9 cellular contexts compared by ENCODE assay signal in genomic region chr3:172476339-172476738, GRCh38. TPM values are rescaled to one million over a fixed set of nuclear protein-coding genes. Genes with fewer than 3 reads are reported as not detected.
DNase-seq lines count a peak whose midpoint lies in the region; ATAC-seq, FAIRE-seq and TF ChIP-seq lines count a peak whose summit lies in the region.
"Had no signal": no experiment of that assay in that cellular context is flagged by ENCODE, and none has a peak within 500 bp of the region (broad histone marks: within the 10 kb centered on the region; RNA-seq: fewer than 3 reads in every experiment).

No MANE protein-coding gene starts in this region.

- H3K4me3 ChIP-seq in WERI-Rb-1 (ENCODE audit: low read depth, low read length) (peak overlapping the region; percentile 66), keratinocyte (ENCODE audit: control insufficient read depth in 2 of 3, extremely low read depth in 1 of 3, insufficient read depth in 2 of 3, low read depth in 1 of 3, low read length in 3 of 3) (peak overlapping the region in 2 of 3 experiments; percentile 44 to 71)

- peaks cover 13% of the 10 kb centered on the region for H3K4me1 ChIP-seq in keratinocyte (ENCODE audit: control insufficient read depth, extremely low read depth, insufficient read depth, low read length)

- H2AFZ ChIP-seq in keratinocyte (ENCODE audit: control insufficient read depth, low read length) = peak overlapping the region; percentile 23

- H3K36me3 ChIP-seq in WERI-Rb-1 = no peaks in the 10 kb centered on the region
- no peaks in the 10 kb centered on the region for H3K36me3 ChIP-seq in keratinocyte (ENCODE audit: control insufficient read depth in 2 of 2, extremely low read depth in 1 of 2, insufficient read depth in 2 of 2, low read length in 2 of 2)

- dilution Hi-C loops in keratinocyte (cut with MboI; ENCODE audit: extremely low pct_ligation_motif_present, low sequenced_read_pairs) = no loop called here

- TF ChIP-seq POLR2A in H54 (IDR thresholded peaks at IDR 0.05; ENCODE audit: low read depth, low read length) = no peak

- H3K9ac ChIP-seq in keratinocyte (ENCODE audit: control insufficient read depth, extremely low read depth, insufficient read depth, low read length) = peak overlapping the region; percentile 57

- no peaks in the 10 kb centered on the region for H3K27me3 ChIP-seq in WERI-Rb-1 (ENCODE audit: insufficient read depth, low read depth, severe bottlenecking)
- H3K27me3 ChIP-seq in keratinocyte (ENCODE audit: control insufficient read depth, extremely low read depth, insufficient read depth, low read length) = no peaks in the 10 kb centered on the region

- no peak overlapping the region for H3K27ac ChIP-seq in WERI-Rb-1
- H3K27ac ChIP-seq in keratinocyte (ENCODE audit: control insufficient read depth, insufficient read depth, low read length) = peak overlapping the region; percentile 69

- no peaks in the 10 kb centered on the region for H3K9me3 ChIP-seq in WERI-Rb-1 (ENCODE audit: severe bottlenecking)
- H3K9me3 ChIP-seq in keratinocyte (ENCODE audit: control insufficient read depth, low read depth, low read length) = no peaks in the 10 kb centered on the region

- ATAC-seq in GM18511 (IDR thresholded peaks at IDR 0.05; ENCODE audit: unreplicated experiment) = no peak
- no peak for ATAC-seq in activated CD4-positive, CD25-positive, alpha-beta regulatory T cell treated with anti-CD3 and anti-CD28 coated beads, Interleukin-2, amount 50 U/mL, for 24 hours

- H4K20me1 ChIP-seq in keratinocyte (ENCODE audit: control insufficient read depth, extremely low read depth, insufficient read depth, low read length) = no peaks in the 10 kb centered on the region

- FAIRE-seq in H54 (lab: Jason Lieb, UNC) (peak; percentile 85), keratinocyte (lab: Jason Lieb, UNC) (peak; percentile 68)

- peak overlapping the region; percentile 63 for H3K4me2 ChIP-seq in keratinocyte (ENCODE audit: control insufficient read depth, extremely low read depth, insufficient read depth, low read depth, low read length)

- no peaks in the 10 kb centered on the region for H3K79me2 ChIP-seq in keratinocyte (ENCODE audit: control insufficient read depth, insufficient read depth, low read length)

- H3K9me1 ChIP-seq in keratinocyte (ENCODE audit: control insufficient read depth, extremely low read depth, insufficient read depth, low read length) = no peaks in the 10 kb centered on the region

- DNase-seq in AML-193 (lab: John Stamatoyannopoulos, UW) (peak; percentile 63 to 68), H54 (ENCODE audit: insufficient read length, low spot score) (no peak), WERI-Rb-1 (no peak), keratinocyte (ENCODE audit: low read depth, low spot score) (no peak), foreskin melanocyte (no peak), globus pallidus (ENCODE audit: low spot score) (no peak)
- DNase-seq: activated effector memory CD4-positive, alpha-beta T cell treated with Interleukin-2 at 50 U/mL for 16 hours had no signal

- TF ChIP-seq CTCF in WERI-Rb-1 (IDR thresholded peaks at IDR 0.05; ENCODE audit: low read depth, low read length) = no peak
- TF ChIP-seq CTCF in keratinocyte (optimal IDR thresholded peaks at IDR 0.05 in 1 of 3, IDR thresholded peaks at IDR 0.05 in 1 of 3, conservative IDR thresholded peaks at IDR 0.05 in 1 of 3; ENCODE audit: extremely low read depth in 1 of 3, insufficient read depth in 2 of 3, low read length in 3 of 3) = no peak

RNA-seq across cellular contexts. Expression of gene GHSR, which starts 28.1 kb away (rescaled TPM):
- polyA plus RNA-seq in keratinocyte = not detected in 3 replicates
- not detected for polyA plus RNA-seq in keratinocyte (2011; ENCODE audit: low read depth)
- polyA plus RNA-seq in keratinocyte (2011; cell fraction: cytosol; rRNA removed) = not detected in 2 replicates
- not detected in 2 replicates for polyA plus RNA-seq in keratinocyte (2011; cell fraction: nucleus; rRNA removed)
- polyA plus RNA-seq in keratinocyte (2012; ENCODE audit: low replicate concordance) = not detected in 2 replicates
- polyA minus RNA-seq in keratinocyte = not detected in 3 replicates
- polyA minus RNA-seq in keratinocyte (2011; cell fraction: cytosol; rRNA and poly(A)+ RNA removed) = not detected
- polyA minus RNA-seq in keratinocyte (2011; cell fraction: nucleus; rRNA and poly(A)+ RNA removed) = not detected in 2 replicates

RNA-seq across cellular contexts. Expression of gene TNFSF10, which starts 46.9 kb away (rescaled TPM):
- polyA plus RNA-seq in keratinocyte = 21.7 to 47.2 TPM (median 22.2 TPM) in 3 replicates
- polyA plus RNA-seq in keratinocyte (2011; ENCODE audit: low read depth) = 30.2 TPM
- polyA plus RNA-seq in keratinocyte (2011; cell fraction: cytosol; rRNA removed) = 8.4 and 14.6 TPM in 2 replicates
- polyA plus RNA-seq in keratinocyte (2011; cell fraction: nucleus; rRNA removed) = 39.4 and 45.3 TPM in 2 replicates
- 18.6 and 28.6 TPM in 2 replicates for polyA plus RNA-seq in keratinocyte (2012; ENCODE audit: low replicate concordance)
- polyA minus RNA-seq in keratinocyte = 17.3 to 42.2 TPM (median 17.9 TPM) in 3 replicates
- 4.6 TPM for polyA minus RNA-seq in keratinocyte (2011; cell fraction: cytosol; rRNA and poly(A)+ RNA removed)
- 27.8 and 41.7 TPM in 2 replicates for polyA minus RNA-seq in keratinocyte (2011; cell fraction: nucleus; rRNA and poly(A)+ RNA removed)

Comparison
In these comparisons a context has a peak if more than half of its experiments do, and no peak if none do; other contexts are left out.
1. DNase-seq: peak in AML-193 (2 of 2); none in H54 (single experiment), WERI-Rb-1 (single experiment), keratinocyte (single experiment), foreskin melanocyte (single experiment) and globus pallidus (single experiment).